In genomic region chr21:14734833-14735232, GRCh38 we compare ENCODE assay signal across 31 cellular contexts.
"Had no signal": no experiment of that assay in that cellular context is flagged by ENCODE, and none has a peak within 500 bp of the region (broad histone marks: within the 10 kb centered on the region; RNA-seq: fewer than 3 reads in every experiment).

No MANE protein-coding gene starts in this region.

- DNase-seq: activated CD4-positive, alpha-beta memory T cell treated with anti-CD3 and anti-CD28 coated beads, Interleukin-2, amount 10 ng/mL, durations not matched to agents 7 days and 5 days; activated CD4-positive, alpha-beta T cell treated with anti-CD3 and anti-CD28 coated beads, Interleukin-2, amount 10 ng/mL, durations not matched to agents 24 days and 14 days; activated CD4-positive, CD25-positive, alpha-beta regulatory T cell; activated CD4-positive, CD25-positive, alpha-beta regulatory T cell treated with anti-CD3 and anti-CD28 coated beads, Interleukin-2, amount 50 U/mL, for 72 hours; activated gamma-delta T cell; activated naive CD4-positive, alpha-beta T cell; activated naive CD4-positive, alpha-beta T cell treated with anti-CD3 and anti-CD28 coated beads, Interleukin-2, amount 10 ng/mL, durations not matched to agents 7 days and 5 days; activated T-cell treated with anti-CD3 and anti-CD28 coated beads, Interleukin-2, amount 50 U/mL, for 4 hours; adrenal gland; amygdala; aorta; central memory CD4-positive, alpha-beta T cell; cerebellar nuclear complex; colonic mucosa; effector CD8-positive, alpha-beta T cell; esophagus squamous epithelium; foreskin melanocyte; head of caudate nucleus; hippocampal formation; T-helper 1 cell; T-helper 2 cell had no signal

- H3K36me3 Mint-ChIP-seq: brain had no signal

- H3K27me3 Mint-ChIP-seq: activated CD4-positive, alpha-beta memory T cell treated with anti-CD3 and anti-CD28 coated beads, Interleukin-2, amount 10 ng/mL, durations not matched to agents 7 days and 5 days; activated CD4-positive, alpha-beta T cell treated with anti-CD3 and anti-CD28 coated beads for 36 hours; activated CD4-positive, alpha-beta T cell treated with anti-CD3 and anti-CD28 coated beads, Interleukin-2, amount 10 ng/mL, durations not matched to agents 24 days and 14 days; activated naive CD4-positive, alpha-beta T cell treated with anti-CD3 and anti-CD28 coated beads, Interleukin-2, amount 10 ng/mL, durations not matched to agents 7 days and 5 days had no signal

- H3K4me3 ChIP-seq: adrenal gland, breast epithelium, cardiac muscle cell, colonic mucosa, esophagus squamous epithelium, gastroesophageal sphincter had no signal

- FAIRE-seq: endometrium, endothelial cell of umbilical vein had no signal

- H3K27ac Mint-ChIP-seq: activated CD4-positive, alpha-beta memory T cell treated with anti-CD3 and anti-CD28 coated beads, Interleukin-2, amount 10 ng/mL, durations not matched to agents 7 days and 5 days; activated CD4-positive, alpha-beta T cell treated with anti-CD3 and anti-CD28 coated beads for 36 hours; activated T-helper 2 cell treated with anti-CD3 and anti-CD28 coated beads, Interferon-gamma antibody, Interleukin-2, Interleukin-4, amounts not matched to agents 10 μg/mL and 5 μg/mL and 100 μg/mL, durations not matched to agents 14 hours and 24 hours and 36 hours; brain had no signal

- H3K27ac ChIP-seq: adrenal gland, breast epithelium, cardiac muscle cell, colonic mucosa, epithelial cell of prostate, esophagus squamous epithelium, gastroesophageal sphincter had no signal

- H3K9me3 ChIP-seq: adrenal gland, breast epithelium, colonic mucosa, esophagus squamous epithelium, gastroesophageal sphincter had no signal

- H3K4me1 Mint-ChIP-seq: brain had no signal

- H3K36me3 ChIP-seq: adrenal gland, breast epithelium, cardiac muscle cell, colonic mucosa, esophagus squamous epithelium, gastroesophageal sphincter had no signal

- H3K9me3 Mint-ChIP-seq: activated naive CD4-positive, alpha-beta T cell treated with anti-CD3 and anti-CD28 coated beads, Interleukin-2, amount 50 U/mL, for 72 hours; activated T-cell treated with anti-CD3 and anti-CD28 coated beads, Interleukin-2, amount 50 U/mL, for 4 hours had no signal

- H3K4me3 Mint-ChIP-seq: activated CD4-positive, alpha-beta memory T cell treated with anti-CD3 and anti-CD28 coated beads, Interleukin-2, amount 10 ng/mL, durations not matched to agents 7 days and 5 days; activated CD4-positive, alpha-beta T cell treated with anti-CD3 and anti-CD28 coated beads for 36 hours; activated CD4-positive, alpha-beta T cell treated with anti-CD3 and anti-CD28 coated beads, Interleukin-2, amount 10 ng/mL, durations not matched to agents 24 days and 14 days; activated naive CD4-positive, alpha-beta T cell treated with anti-CD3 and anti-CD28 coated beads, Interleukin-2, amount 10 ng/mL, durations not matched to agents 7 days and 5 days; activated T-cell treated with anti-CD3 and anti-CD28 coated beads, Interleukin-2, amount 50 U/mL, for 4 hours; brain had no signal

- ATAC-seq: gastroesophageal sphincter had no signal

- H3K4me1 ChIP-seq: adrenal gland, breast epithelium, colonic mucosa, esophagus squamous epithelium, gastroesophageal sphincter had no signal

- H3K27me3 ChIP-seq: adrenal gland, breast epithelium, cardiac muscle cell, colonic mucosa, esophagus squamous epithelium, gastroesophageal sphincter had no signal
